Comparison of ENCODE assay signal across 8 cellular contexts in the genomic region with DNA sequence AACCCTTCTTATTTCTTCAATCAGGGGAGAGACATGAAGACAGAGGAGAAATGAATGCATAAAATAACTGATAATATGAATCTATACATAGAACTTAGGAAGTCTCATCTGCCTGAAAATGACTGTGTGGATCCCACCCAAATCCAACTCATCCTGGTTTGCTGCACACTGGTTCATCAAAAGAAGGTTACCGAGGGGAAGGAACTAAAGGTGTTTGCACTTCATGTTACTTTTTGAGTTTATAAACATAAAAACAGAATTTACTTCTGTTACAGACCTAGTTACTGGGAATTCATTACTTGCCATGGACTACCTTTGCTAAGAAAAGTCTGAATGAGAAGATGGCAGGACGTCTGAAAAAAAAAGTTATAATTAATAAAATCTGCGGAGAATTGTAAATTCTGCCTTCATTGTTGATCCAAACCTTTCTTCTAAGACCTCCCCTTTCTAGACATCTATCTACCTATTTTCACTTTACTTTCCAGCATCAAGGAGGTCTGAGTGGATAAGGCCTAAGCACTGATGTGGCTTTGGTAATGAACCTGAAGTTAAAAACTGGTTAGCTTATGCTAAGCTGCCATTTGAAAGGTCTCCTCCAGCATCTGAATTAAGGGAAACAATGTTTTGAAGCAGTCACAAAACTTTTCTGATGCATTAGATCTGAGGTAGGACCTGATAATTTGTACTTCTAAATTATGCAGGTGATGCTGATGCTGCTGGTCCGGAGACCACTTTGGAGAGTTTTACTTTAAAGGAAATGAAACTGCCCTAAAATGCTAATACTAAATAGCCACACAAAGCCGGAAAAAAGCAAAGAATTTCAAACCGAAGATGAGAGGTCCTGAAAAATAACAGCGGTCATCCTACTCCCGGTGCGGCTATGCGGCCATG.
DNase-seq lines count a peak whose midpoint lies in the region; ATAC-seq and TF ChIP-seq lines count a peak whose summit lies in the region.

No MANE protein-coding gene starts in this region.

- peak overlapping the region; percentile 73 for H3K4me3 Mint-ChIP-seq in central memory CD8-positive, alpha-beta T cell
- H3K4me3 Mint-ChIP-seq in nephron, result peak overlapping the region; percentile 85 to 93 (median 92)

- peaks cover 25% of the 10 kb centered on the region for H3K36me3 Mint-ChIP-seq in central memory CD8-positive, alpha-beta T cell (ENCODE audit: insufficient read depth)
- H3K36me3 Mint-ChIP-seq in nephron (ENCODE audit: low read depth), result peaks cover 5% of the 10 kb centered on the region

- no peak for DNase-seq in central memory CD8-positive, alpha-beta T cell (ENCODE audit: low spot score in 2 of 2)
- DNase-seq in G401 (ENCODE audit: low spot score) (no peak), NCI-H2171 treated with DMSO at 0.1 percent for 48 hours (lab: John Stamatoyannopoulos, UW) (no peak)

- in situ Hi-C loops in G401 (cut with HindIII; ENCODE audit: low sequenced_read_pairs), result no loop called here

- H3K9me3 ChIP-seq in HUES6 (ENCODE audit: control insufficient read depth, insufficient read depth, low read depth, low read length), result no peaks in the 10 kb centered on the region

- peak overlapping the region; percentile 79 for H3K4me3 ChIP-seq in HUES6 (ENCODE audit: low read depth, low read length)

- no peak for TF ChIP-seq CTCF in nephron (IDR thresholded peaks at IDR 0.05; ENCODE audit: unreplicated experiment in 3 of 3)

- peaks cover 48% of the 10 kb centered on the region for H3K4me1 Mint-ChIP-seq in central memory CD8-positive, alpha-beta T cell
- peaks cover 20% of the 10 kb centered on the region for H3K4me1 Mint-ChIP-seq in nephron

- H3K4me1 ChIP-seq in HUES6 (ENCODE audit: control insufficient read depth, insufficient read depth, low read length), result peaks cover 7% of the 10 kb centered on the region

- H3K9me3 Mint-ChIP-seq in central memory CD8-positive, alpha-beta T cell, result no peaks in the 10 kb centered on the region
- H3K9me3 Mint-ChIP-seq in nephron, result no peaks in the 10 kb centered on the region

- peak overlapping the region; percentile 92 for H3K27ac Mint-ChIP-seq in central memory CD8-positive, alpha-beta T cell (ENCODE audit: low read depth)
- H3K27ac Mint-ChIP-seq in nephron, result peak overlapping the region; percentile 84 to 99 (median 98)

- no peaks in the 10 kb centered on the region for H3K36me3 ChIP-seq in HUES6 (ENCODE audit: control insufficient read depth, insufficient read depth, low read length)

- ATAC-seq in GM18858 (IDR thresholded peaks at IDR 0.05; ENCODE audit: unreplicated experiment) (peak; percentile 5), HG02981 (IDR thresholded peaks at IDR 0.05; ENCODE audit: unreplicated experiment) (no peak), HG02884 (IDR thresholded peaks at IDR 0.05; ENCODE audit: unreplicated experiment) (no peak)
- no peak for ATAC-seq in central memory CD8-positive, alpha-beta T cell (replicated peaks; ENCODE audit: extremely low read depth, poor library complexity, severe bottlenecking)

- H3K27me3 Mint-ChIP-seq in central memory CD8-positive, alpha-beta T cell, result no peaks in the 10 kb centered on the region
- H3K27me3 Mint-ChIP-seq in nephron (ENCODE audit: low read depth), result no peaks in the 10 kb centered on the region

- no peaks in the 10 kb centered on the region for H3K27me3 ChIP-seq in HUES6 (ENCODE audit: control insufficient read depth, insufficient read depth, low read length)

- H3K27ac ChIP-seq in HUES6 (ENCODE audit: low read depth, low read length), result peak overlapping the region; percentile 16; the same call in 1 of the 2 replicates

- H3K9ac ChIP-seq in HUES6 (ENCODE audit: low read length), result peak overlapping the region; percentile 65
